Comparison of ENCODE assay signal across 8 cellular contexts in the genomic region with DNA sequence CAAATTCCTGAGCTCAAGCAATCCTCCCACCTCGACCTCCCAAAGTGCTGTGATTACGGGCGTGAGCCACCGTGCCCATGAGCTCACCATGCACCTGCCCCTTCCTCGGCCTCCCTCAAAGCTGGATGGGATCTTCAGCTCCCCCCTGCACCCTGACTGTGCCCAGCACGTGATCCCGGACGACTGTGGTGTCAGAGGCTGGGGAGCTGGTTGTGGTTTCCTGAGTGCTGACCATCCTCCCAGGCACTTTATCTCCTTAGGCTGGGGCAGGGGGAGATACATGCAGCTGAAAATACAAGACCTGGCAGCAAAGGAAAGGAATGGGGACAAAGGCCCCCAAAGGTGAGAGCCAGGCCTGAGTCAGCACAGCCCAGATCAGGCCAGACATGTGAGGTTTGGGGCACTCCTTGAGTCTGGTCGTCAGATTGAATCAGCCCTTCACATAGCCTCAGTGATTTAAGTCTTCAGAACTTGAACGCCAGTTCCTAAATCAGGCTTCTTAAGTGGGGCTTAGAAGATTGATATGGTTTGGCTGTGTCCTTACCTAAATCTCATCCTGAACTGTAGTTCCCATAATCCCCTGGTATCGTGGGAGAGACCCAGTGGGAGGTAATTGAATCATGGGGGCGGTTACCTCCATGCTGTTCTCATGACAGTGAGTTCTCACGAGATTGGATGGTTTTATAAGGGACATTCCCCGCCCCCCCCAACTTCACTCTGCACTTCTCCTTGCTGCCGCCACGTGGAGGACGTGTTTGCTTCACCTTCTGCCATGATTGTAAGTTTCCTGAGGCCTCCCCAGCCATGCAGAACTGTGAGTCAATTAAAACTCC. TPM values are rescaled to one million over a fixed set of nuclear protein-coding genes. Genes with fewer than 3 reads are reported as not detected.
DNase-seq lines count a peak whose midpoint lies in the region; ATAC-seq and TF ChIP-seq lines count a peak whose summit lies in the region.

No MANE protein-coding gene starts in this region.

- peak; percentile 7 for TF ChIP-seq CTCF in lower lobe of right lung (IDR thresholded peaks at IDR 0.05)

- DNase-seq in Kasumi-1 (lab: John Stamatoyannopoulos, UW) (peak; percentile 30 to 37), lower lobe of right lung (peak; percentile 67), mesenteric fat pad (ENCODE audit: low spot score) (no peak)
- peak; percentile 36 for DNase-seq in activated CD8-positive, alpha-beta memory T cell treated with anti-CD3 and anti-CD28 coated beads, Interleukin-2, amount 50 U/mL, for 4 hours

- peaks cover 22% of the 10 kb centered on the region for H3K36me3 ChIP-seq in lower lobe of right lung

- ATAC-seq in GM18861 (IDR thresholded peaks at IDR 0.05; ENCODE audit: unreplicated experiment) (peak; percentile 27), lower lobe of right lung (peak; percentile 3 to 41), GM21786 (IDR thresholded peaks at IDR 0.05; ENCODE audit: unreplicated experiment) (no peak), GM21447 (IDR thresholded peaks at IDR 0.05; ENCODE audit: unreplicated experiment) (no peak), HG03159 (IDR thresholded peaks at IDR 0.05; ENCODE audit: unreplicated experiment) (no peak)

- H3K27ac ChIP-seq in lower lobe of right lung = no peak overlapping the region

- H3K9me3 ChIP-seq in lower lobe of right lung = no peaks in the 10 kb centered on the region

- H3K27me3 ChIP-seq in lower lobe of right lung (ENCODE audit: low read depth) = no peaks in the 10 kb centered on the region

- no peak overlapping the region for H3K4me3 ChIP-seq in lower lobe of right lung

- intact Hi-C loops in lower lobe of right lung (cut with DNase I) = no loop called here

- H3K4me1 ChIP-seq in lower lobe of right lung = peaks cover 27% of the 10 kb centered on the region

RNA-seq across cellular contexts. Expression of a gene that starts 35.8 kb away (rescaled TPM):
- total RNA-seq in lower lobe of right lung (103 TPM), mesenteric fat pad (80.4 TPM)

RNA-seq across cellular contexts. Expression of a gene that starts 59.0 kb away (rescaled TPM):
- total RNA-seq in lower lobe of right lung (437 TPM), mesenteric fat pad (416 TPM)

Comparison
In these comparisons a context has a peak if more than half of its experiments do, and no peak if none do; other contexts are left out.
1. ATAC-seq: peak in GM18861 (single experiment) and lower lobe of right lung (2 of 2); none in GM21786 (single experiment), GM21447 (single experiment) and HG03159 (single experiment).